In genomic region chr1:54623216-54624007, GRCh38 we compare ENCODE assay signal across 1 cellular context.
TF ChIP-seq lines count a peak whose summit lies in the region.

Gene FAM151A (minus strand): TSS chr1:54623525. CDS start chr1:54623395, 130 bp downstream.

TF ChIP-seq in GM12878, 131 proteins besides CTCF, POLR2A, EP300 and RAD21 (continued from another document):
- TF ChIP-seq ATF2 (IDR thresholded peaks at IDR 0.05; ENCODE audit: low read length) (no peak), NFYA (IDR thresholded peaks at IDR 0.05; ENCODE audit: borderline replicate concordance, low read depth, low read length) (no peak), MEF2B (IDR thresholded peaks at IDR 0.05; ENCODE audit: partially characterized antibody, poor library complexity, severe bottlenecking) (no peak), KAT2A (conservative IDR thresholded peaks at IDR 0.05; ENCODE audit: control insufficient read depth, low read depth, low read length) (no peak), PAX5 (IDR thresholded peaks at IDR 0.05; ENCODE audit: borderline replicate concordance, low read depth, low read length) (no peak)
